In the genomic region with DNA sequence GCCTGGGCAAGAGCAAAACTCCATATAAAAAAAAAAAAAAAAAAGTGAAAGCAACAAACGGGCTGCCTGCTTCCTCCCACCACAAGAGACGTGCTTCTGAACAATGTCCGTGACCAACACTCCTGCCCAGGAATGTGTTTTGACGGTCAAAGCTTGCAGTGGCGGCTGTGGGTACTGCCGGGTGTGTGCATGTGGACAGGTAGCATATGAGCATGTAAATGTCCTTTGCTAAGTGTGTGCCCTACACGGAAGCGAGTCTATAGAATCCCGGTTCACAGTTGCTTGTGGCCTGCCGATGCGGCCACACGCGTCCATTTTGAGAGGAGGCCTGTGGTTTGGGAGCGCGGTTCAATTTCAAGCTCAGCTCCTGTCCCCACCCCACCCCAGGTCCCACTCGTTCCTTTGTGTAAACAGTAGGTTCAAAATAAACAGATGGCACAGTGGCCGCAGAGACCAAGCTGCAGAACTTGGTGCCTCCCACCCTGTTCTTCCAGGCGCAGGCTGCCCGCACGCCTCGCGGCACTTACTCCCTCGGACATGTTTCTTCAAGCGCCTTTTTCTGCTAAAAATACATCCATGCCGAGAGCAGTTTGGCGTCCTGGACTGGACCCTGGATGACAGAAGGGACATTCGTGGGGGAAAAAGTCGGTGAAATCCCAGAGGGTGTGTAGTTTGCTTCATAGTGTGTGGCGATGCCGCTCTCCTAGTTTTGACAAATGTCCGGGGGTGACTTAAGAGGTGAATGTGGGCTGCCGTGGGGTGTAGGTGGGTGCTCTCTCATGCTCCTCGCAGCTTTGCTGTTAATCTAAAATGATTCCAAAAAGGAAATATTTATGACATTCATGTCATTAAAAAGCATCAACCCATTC, we compare ENCODE assay signal across 20 cellular contexts. TPM values are rescaled to one million over a fixed set of nuclear protein-coding genes. Genes with fewer than 3 reads are reported as not detected.
A peak's percentile ranks its signal among the peaks of the same experiment; 100 is the strongest.
DNase-seq lines count a peak whose midpoint lies in the region; ATAC-seq and TF ChIP-seq lines count a peak whose summit lies in the region.
"Had no signal": no experiment of that assay in that cellular context is flagged by ENCODE, and none has a peak within 500 bp of the region (broad histone marks: within the 10 kb centered on the region; RNA-seq: fewer than 3 reads in every experiment).

No MANE protein-coding gene starts in this region.

- no peak overlapping the region for H3K27ac Mint-ChIP-seq in activated naive CD8-positive, alpha-beta T cell treated with anti-CD3 and anti-CD28 coated beads, Interleukin-2, amount 10 ng/mL, durations not matched to agents 7 days and 5 days
- H3K27ac Mint-ChIP-seq in activated naive CD8-positive, alpha-beta T cell treated with anti-CD3 and anti-CD28 coated beads for 36 hours, result no peak overlapping the region
- H3K27ac Mint-ChIP-seq: activated B cell treated with CpG ODN at 0.5 μM for 24 hours, neural progenitor cell, T-cell had no signal

- H3K36me3 Mint-ChIP-seq in activated naive CD8-positive, alpha-beta T cell treated with anti-CD3 and anti-CD28 coated beads, Interleukin-2, amount 10 ng/mL, durations not matched to agents 7 days and 5 days, result no peaks in the 10 kb centered on the region
- no peaks in the 10 kb centered on the region for H3K36me3 Mint-ChIP-seq in activated naive CD8-positive, alpha-beta T cell treated with anti-CD3 and anti-CD28 coated beads for 36 hours
- H3K36me3 Mint-ChIP-seq: T-cell had no signal

- H3K4me1 Mint-ChIP-seq in activated naive CD8-positive, alpha-beta T cell treated with anti-CD3 and anti-CD28 coated beads, Interleukin-2, amount 10 ng/mL, durations not matched to agents 7 days and 5 days, result no peaks in the 10 kb centered on the region
- no peaks in the 10 kb centered on the region for H3K4me1 Mint-ChIP-seq in activated naive CD8-positive, alpha-beta T cell treated with anti-CD3 and anti-CD28 coated beads for 36 hours
- H3K4me1 Mint-ChIP-seq: activated B cell treated with CpG ODN at 0.5 μM for 24 hours had no signal

- no peak overlapping the region for H3K4me3 Mint-ChIP-seq in activated naive CD8-positive, alpha-beta T cell treated with anti-CD3 and anti-CD28 coated beads, Interleukin-2, amount 10 ng/mL, durations not matched to agents 7 days and 5 days
- H3K4me3 Mint-ChIP-seq in activated naive CD8-positive, alpha-beta T cell treated with anti-CD3 and anti-CD28 coated beads for 36 hours, result no peak overlapping the region
- H3K4me3 Mint-ChIP-seq: activated B cell treated with CpG ODN at 0.5 μM for 24 hours, neural progenitor cell, T-cell had no signal

- no peaks in the 10 kb centered on the region for H3K9me3 Mint-ChIP-seq in activated naive CD8-positive, alpha-beta T cell treated with anti-CD3 and anti-CD28 coated beads, Interleukin-2, amount 10 ng/mL, durations not matched to agents 7 days and 5 days
- H3K9me3 Mint-ChIP-seq in activated naive CD8-positive, alpha-beta T cell treated with anti-CD3 and anti-CD28 coated beads for 36 hours, result no peaks in the 10 kb centered on the region
- H3K9me3 Mint-ChIP-seq: activated B cell treated with CpG ODN at 0.5 μM for 24 hours, T-cell had no signal

- TF ChIP-seq CTCF in dorsolateral prefrontal cortex (IDR thresholded peaks at IDR 0.05 in 54 of 56, conservative IDR thresholded peaks at IDR 0.05 in 2 of 56; ENCODE audit: low read depth in 1 of 56, partially characterized antibody in 56 of 56), result no peak

- peaks cover 21% of the 10 kb centered on the region for H3K27me3 Mint-ChIP-seq in activated naive CD8-positive, alpha-beta T cell treated with anti-CD3 and anti-CD28 coated beads, Interleukin-2, amount 10 ng/mL, durations not matched to agents 7 days and 5 days
- peaks cover 49% of the 10 kb centered on the region for H3K27me3 Mint-ChIP-seq in activated naive CD8-positive, alpha-beta T cell treated with anti-CD3 and anti-CD28 coated beads for 36 hours

- no peak for ATAC-seq in activated naive CD8-positive, alpha-beta T cell treated with anti-CD3 and anti-CD28 coated beads, Interleukin-2, amount 10 ng/mL, durations not matched to agents 7 days and 5 days (ENCODE audit: low read depth)
- no peak for ATAC-seq in GM19455 (IDR thresholded peaks at IDR 0.05; ENCODE audit: unreplicated experiment)
- no peak for ATAC-seq in HG03280 (IDR thresholded peaks at IDR 0.05; ENCODE audit: unreplicated experiment)
- ATAC-seq: right lobe of liver, T-cell had no signal

- H3K27me3 ChIP-seq in dorsolateral prefrontal cortex, result peaks cover 0 to 81% (median 57%) of the 10 kb centered on the region in 45 donors

- H3K27ac ChIP-seq in dorsolateral prefrontal cortex, result no peak overlapping the region
- H3K27ac ChIP-seq: neural progenitor cell, right lobe of liver had no signal

- peak; percentile 13 for DNase-seq in activated naive CD8-positive, alpha-beta T cell treated with anti-CD3 and anti-CD28 coated beads, Interleukin-2, amount 10 ng/mL, durations not matched to agents 7 days and 5 days
- no peak for DNase-seq in activated naive CD8-positive, alpha-beta T cell treated with anti-CD3 and anti-CD28 coated beads for 36 hours
- DNase-seq in HT-29 (ENCODE audit: low spot score) (peak; percentile 49), dorsolateral prefrontal cortex (peak in 7 of 10 donors; percentile 10 to 32 (median 17)), posterior vena cava (ENCODE audit: low spot score) (peak; percentile 73), epidermal melanocyte (ENCODE audit: insufficient read length, low spot score) (no peak)
- DNase-seq: activated B cell treated with CpG ODN at 0.5 μM for 24 hours; activated naive CD4-positive, alpha-beta T cell; erythroblast; GOT3; mesenchymal stem cell; NCI-H187 treated with DMSO at 0.1 percent for 48 hours; NCI-H510A; stimulated activated CD4-positive, alpha-beta T cell treated with anti-CD3 and anti-CD28 coated beads, Interleukin-1b, Interleukin-23, amount 100 ng/mL, for 48 hours; substantia nigra had no signal

- POLR2A ChIA-PET in activated naive CD8-positive, alpha-beta T cell treated with anti-CD3 and anti-CD28 coated beads, Interleukin-2, amount 10 ng/mL, durations not matched to agents 7 days and 5 days (lab: Charles Lee), result no interaction called here

- no peak overlapping the region for H3K4me3 ChIP-seq in dorsolateral prefrontal cortex
- H3K4me3 ChIP-seq: neural progenitor cell, right lobe of liver had no signal

- intact Hi-C loops in dorsolateral prefrontal cortex (cut with DNase I), result no loop called here
- intact Hi-C loops in posterior vena cava (cut with DNase I), result no loop called here

RNA-seq across cellular contexts. Expression of a gene that starts 11.5 kb away (rescaled TPM):
- not detected for total RNA-seq in activated naive CD8-positive, alpha-beta T cell treated with anti-CD3 and anti-CD28 coated beads, Interleukin-2, amount 10 ng/mL, durations not matched to agents 7 days and 5 days
- total RNA-seq in activated naive CD8-positive, alpha-beta T cell treated with anti-CD3 and anti-CD28 coated beads for 36 hours, result not detected
- total RNA-seq in HT-29 (2014; rRNA removed; shearing (Covaris generic)), result not detected in 2 replicates
- not detected for total RNA-seq in dorsolateral prefrontal cortex
- not detected for total RNA-seq in posterior vena cava
- total RNA-seq: activated B cell treated with CpG ODN at 0.5 μM for 24 hours, right lobe of liver, T-cell had no signal

Comparison
In these comparisons a context has a peak if more than half of its experiments do, and no peak if none do; other contexts are left out.
1. DNase-seq: peak in activated naive CD8-positive, alpha-beta T cell treated with anti-CD3 and anti-CD28 coated beads, Interleukin-2, amount 10 ng/mL, durations not matched to agents 7 days and 5 days (single experiment), HT-29 (single experiment), dorsolateral prefrontal cortex (7 of 10) and posterior vena cava (single experiment); none in activated naive CD8-positive, alpha-beta T cell treated with anti-CD3 and anti-CD28 coated beads for 36 hours (single experiment) and epidermal melanocyte (single experiment).